Comparison of ENCODE assay signal across 21 cellular contexts in genomic region chr2:121135168-121135853, GRCh38.
DNase-seq lines count a peak whose midpoint lies in the region; ATAC-seq and TF ChIP-seq lines count a peak whose summit lies in the region.
"Had no signal": no experiment of that assay in that cellular context is flagged by ENCODE, and none has a peak within 500 bp of the region (broad histone marks: within the 10 kb centered on the region; RNA-seq: fewer than 3 reads in every experiment).

No MANE protein-coding gene starts in this region.

- no peaks in the 10 kb centered on the region for H3K36me3 Mint-ChIP-seq in natural killer cell treated with Interleukin-12 subunit alpha and Interleukin-12 subunit beta and Interleukin-15 and Interleukin-18, amount 100 ng/mL, for 72 hours
- no peaks in the 10 kb centered on the region for H3K36me3 Mint-ChIP-seq in natural killer cell
- H3K36me3 Mint-ChIP-seq: CD4-positive, alpha-beta memory T cell had no signal

- TF ChIP-seq CTCF in natural killer cell (IDR thresholded peaks at IDR 0.05): no peak
- no peak for TF ChIP-seq CTCF in choroid plexus epithelial cell (conservative IDR thresholded peaks at IDR 0.05; ENCODE audit: low read depth, low read length)

- H3K4me3 ChIP-seq in choroid plexus epithelial cell (ENCODE audit: low read depth, low read length): no peak overlapping the region
- H3K4me3 ChIP-seq: BLaER1 treated with 17β-estradiol and CSF1 and Interleukin-3, amounts not matched to agents 10 nM and 100 nM had no signal

- DNase-seq in DMS53 (lab: John Stamatoyannopoulos, UW): peak; percentile 31
- no peak for DNase-seq in DMS53 treated with DMSO at 0.1 percent for 48 hours (lab: John Stamatoyannopoulos, UW; ENCODE audit: unreplicated experiment)
- peak; percentile 5 for DNase-seq in natural killer cell treated with Interleukin-12 subunit alpha and Interleukin-12 subunit beta and Interleukin-15 and Interleukin-18, amount 100 ng/mL, for 72 hours (ENCODE audit: low spot score)
- DNase-seq in natural killer cell: no peak
- peak; percentile 5 for DNase-seq in choroid plexus epithelial cell (ENCODE audit: low read depth)
- DNase-seq in SHP77 (lab: John Stamatoyannopoulos, UW): no peak
- DNase-seq in NCI-H774 (lab: John Stamatoyannopoulos, UW): no peak
- DNase-seq: 8988T; CD4-positive, alpha-beta memory T cell; DMS153; GDM1; GOT3; HCEC 1CT; MV-4-11; NCI-H1417; NCI-H1694 treated with DMSO at 0.1 percent for 48 hours; NCI-H446; Right ventricle myocardium superior had no signal

- intact Hi-C loops in natural killer cell (cut with micrococcal nuclease): no loop called here

- peaks cover 0 to 7% of the 10 kb centered on the region in 2 donors for H3K27me3 Mint-ChIP-seq in natural killer cell treated with Interleukin-12 subunit alpha and Interleukin-12 subunit beta and Interleukin-15 and Interleukin-18, amount 100 ng/mL, for 72 hours
- H3K27me3 Mint-ChIP-seq in natural killer cell (ENCODE audit: low read depth in 2 of 2): peaks cover 0 to 3% of the 10 kb centered on the region in 2 donors

- H3K9me3 Mint-ChIP-seq in natural killer cell treated with Interleukin-12 subunit alpha and Interleukin-12 subunit beta and Interleukin-15 and Interleukin-18, amount 100 ng/mL, for 72 hours: no peaks in the 10 kb centered on the region
- H3K9me3 Mint-ChIP-seq in natural killer cell: peaks cover 5 to 7% of the 10 kb centered on the region in 2 donors
- H3K9me3 Mint-ChIP-seq: T-helper 1 cell treated with Interleukin-12 subunit alpha and Interleukin-12 subunit beta and Interleukin-4 antibody, amounts not matched to agents 30 μg/mL and 1 μg/mL, for 36 hours had no signal

- H3K4me1 Mint-ChIP-seq in natural killer cell treated with Interleukin-12 subunit alpha and Interleukin-12 subunit beta and Interleukin-15 and Interleukin-18, amount 100 ng/mL, for 72 hours (ENCODE audit: low read depth in 2 of 2): peaks cover 7 to 8% of the 10 kb centered on the region in 2 donors
- peaks cover 0 to 11% of the 10 kb centered on the region in 2 donors for H3K4me1 Mint-ChIP-seq in natural killer cell
- H3K4me1 Mint-ChIP-seq: CD4-positive, alpha-beta memory T cell had no signal

- H3K4me3 Mint-ChIP-seq in natural killer cell treated with Interleukin-12 subunit alpha and Interleukin-12 subunit beta and Interleukin-15 and Interleukin-18, amount 100 ng/mL, for 72 hours: no peak overlapping the region
- H3K4me3 Mint-ChIP-seq in natural killer cell: no peak overlapping the region
- H3K4me3 Mint-ChIP-seq: CD4-positive, alpha-beta memory T cell; T-helper 1 cell treated with Interleukin-12 subunit alpha and Interleukin-12 subunit beta and Interleukin-4 antibody, amounts not matched to agents 30 μg/mL and 1 μg/mL, for 36 hours had no signal

- ATAC-seq in natural killer cell treated with Interleukin-12 subunit alpha and Interleukin-12 subunit beta and Interleukin-15 and Interleukin-18, amount 100 ng/mL, for 72 hours: no peak
- ATAC-seq in natural killer cell (no peak), HG02885 (IDR thresholded peaks at IDR 0.05; ENCODE audit: poor library complexity, unreplicated experiment) (no peak)

- no peak overlapping the region for H3K27ac Mint-ChIP-seq in natural killer cell treated with Interleukin-12 subunit alpha and Interleukin-12 subunit beta and Interleukin-15 and Interleukin-18, amount 100 ng/mL, for 72 hours
- H3K27ac Mint-ChIP-seq in natural killer cell: no peak overlapping the region
- H3K27ac Mint-ChIP-seq: CD4-positive, alpha-beta memory T cell; T-helper 1 cell treated with Interleukin-12 subunit alpha and Interleukin-12 subunit beta and Interleukin-4 antibody, amounts not matched to agents 30 μg/mL and 1 μg/mL, for 36 hours had no signal

Comparison
In these comparisons a context has a peak if more than half of its experiments do, and no peak if none do; other contexts are left out.
1. DNase-seq: peak in DMS53 (single experiment), natural killer cell treated with Interleukin-12 subunit alpha and Interleukin-12 subunit beta and Interleukin-15 and Interleukin-18, amount 100 ng/mL, for 72 hours (single experiment) and choroid plexus epithelial cell (single experiment); none in DMS53 treated with DMSO at 0.1 percent for 48 hours (single experiment), natural killer cell (single experiment), SHP77 (0 of 2) and NCI-H774 (single experiment).